ENCODE assay signal across 1 cellular context in the genomic region with DNA sequence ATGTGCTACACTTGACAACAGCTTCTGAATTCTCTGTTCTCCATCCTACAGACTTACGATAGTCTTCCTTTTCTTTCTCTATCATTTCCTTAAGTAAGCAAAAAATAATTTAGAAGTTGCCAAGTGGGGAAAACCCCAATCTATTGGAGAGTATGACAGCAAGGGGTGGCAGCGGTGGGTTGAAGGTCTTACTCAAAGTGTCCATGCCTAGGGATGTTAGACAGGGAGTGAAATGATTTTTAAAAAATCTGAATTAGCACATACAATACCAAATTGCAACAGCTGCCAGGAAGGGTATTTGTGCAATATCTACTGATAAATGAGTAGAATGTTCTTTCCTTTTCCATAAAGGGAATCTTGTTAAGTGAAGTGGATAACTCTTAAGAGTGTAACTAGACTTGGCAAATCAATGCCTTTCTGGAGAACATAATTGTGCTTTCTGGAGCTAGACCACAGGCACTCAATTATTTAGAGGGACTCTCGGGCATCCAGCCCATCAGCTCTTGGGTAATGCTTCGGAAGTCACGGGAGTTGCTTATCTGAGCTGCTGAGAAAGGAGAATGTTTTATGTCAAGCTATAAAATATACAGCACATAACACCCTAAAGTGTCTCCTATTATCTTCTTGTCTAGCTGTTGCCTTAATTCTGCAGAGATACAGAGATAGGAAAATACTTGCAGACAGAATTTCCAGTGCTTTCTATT.
TF ChIP-seq lines count a peak whose summit lies in the region.

No MANE protein-coding gene starts in this region.

TF ChIP-seq in SK-N-SH treated with all-trans-retinoic acid at 6 μM for 48 hours, 23 proteins besides CTCF, POLR2A, EP300 and RAD21 (continued from another document):
- TF ChIP-seq, protein P1, sequence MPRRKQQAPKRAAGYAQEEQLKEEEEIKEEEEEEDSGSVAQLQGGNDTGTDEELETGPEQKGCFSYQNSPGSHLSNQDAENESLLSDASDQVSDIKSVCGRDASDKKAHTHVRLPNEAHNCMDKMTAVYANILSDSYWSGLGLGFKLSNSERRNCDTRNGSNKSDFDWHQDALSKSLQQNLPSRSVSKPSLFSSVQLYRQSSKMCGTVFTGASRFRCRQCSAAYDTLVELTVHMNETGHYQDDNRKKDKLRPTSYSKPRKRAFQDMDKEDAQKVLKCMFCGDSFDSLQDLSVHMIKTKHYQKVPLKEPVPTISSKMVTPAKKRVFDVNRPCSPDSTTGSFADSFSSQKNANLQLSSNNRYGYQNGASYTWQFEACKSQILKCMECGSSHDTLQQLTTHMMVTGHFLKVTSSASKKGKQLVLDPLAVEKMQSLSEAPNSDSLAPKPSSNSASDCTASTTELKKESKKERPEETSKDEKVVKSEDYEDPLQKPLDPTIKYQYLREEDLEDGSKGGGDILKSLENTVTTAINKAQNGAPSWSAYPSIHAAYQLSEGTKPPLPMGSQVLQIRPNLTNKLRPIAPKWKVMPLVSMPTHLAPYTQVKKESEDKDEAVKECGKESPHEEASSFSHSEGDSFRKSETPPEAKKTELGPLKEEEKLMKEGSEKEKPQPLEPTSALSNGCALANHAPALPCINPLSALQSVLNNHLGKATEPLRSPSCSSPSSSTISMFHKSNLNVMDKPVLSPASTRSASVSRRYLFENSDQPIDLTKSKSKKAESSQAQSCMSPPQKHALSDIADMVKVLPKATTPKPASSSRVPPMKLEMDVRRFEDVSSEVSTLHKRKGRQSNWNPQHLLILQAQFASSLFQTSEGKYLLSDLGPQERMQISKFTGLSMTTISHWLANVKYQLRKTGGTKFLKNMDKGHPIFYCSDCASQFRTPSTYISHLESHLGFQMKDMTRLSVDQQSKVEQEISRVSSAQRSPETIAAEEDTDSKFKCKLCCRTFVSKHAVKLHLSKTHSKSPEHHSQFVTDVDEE (CRISPR knock-in tag; IDR thresholded peaks at IDR 0.05), result peak; percentile 89; the same call in 1 of the 2 replicates
- TF ChIP-seq TCF4 (CRISPR knock-in tag; IDR thresholded peaks at IDR 0.05; ENCODE audit: borderline replicate concordance) (peak; percentile 81), CSDC2 (CRISPR knock-in tag; IDR thresholded peaks at IDR 0.05) (peak; percentile 50; the same call in 1 of the 2 replicates), ARNTL (CRISPR knock-in tag; IDR thresholded peaks at IDR 0.05; ENCODE audit: borderline replicate concordance, low read depth) (no peak), ZNF565 (CRISPR knock-in tag; conservative IDR thresholded peaks at IDR 0.05; ENCODE audit: low read depth) (no peak), RARB (CRISPR knock-in tag; IDR thresholded peaks at IDR 0.05) (no peak), ZFP30 (CRISPR knock-in tag; IDR thresholded peaks at IDR 0.05) (no peak), PPARA (CRISPR knock-in tag; IDR thresholded peaks at IDR 0.05; ENCODE audit: borderline replicate concordance) (no peak), ZNF8 (CRISPR knock-in tag; IDR thresholded peaks at IDR 0.05) (no peak), ZC3H10 (CRISPR knock-in tag; IDR thresholded peaks at IDR 0.05) (no peak)
- TF ChIP-seq, protein P2, sequence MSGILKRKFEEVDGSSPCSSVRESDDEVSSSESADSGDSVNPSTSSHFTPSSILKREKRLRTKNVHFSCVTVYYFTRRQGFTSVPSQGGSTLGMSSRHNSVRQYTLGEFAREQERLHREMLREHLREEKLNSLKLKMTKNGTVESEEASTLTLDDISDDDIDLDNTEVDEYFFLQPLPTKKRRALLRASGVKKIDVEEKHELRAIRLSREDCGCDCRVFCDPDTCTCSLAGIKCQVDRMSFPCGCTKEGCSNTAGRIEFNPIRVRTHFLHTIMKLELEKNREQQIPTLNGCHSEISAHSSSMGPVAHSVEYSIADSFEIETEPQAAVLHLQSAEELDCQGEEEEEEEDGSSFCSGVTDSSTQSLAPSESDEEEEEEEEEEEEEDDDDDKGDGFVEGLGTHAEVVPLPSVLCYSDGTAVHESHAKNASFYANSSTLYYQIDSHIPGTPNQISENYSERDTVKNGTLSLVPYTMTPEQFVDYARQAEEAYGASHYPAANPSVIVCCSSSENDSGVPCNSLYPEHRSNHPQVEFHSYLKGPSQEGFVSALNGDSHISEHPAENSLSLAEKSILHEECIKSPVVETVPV (CRISPR knock-in tag; IDR thresholded peaks at IDR 0.05), result no peak
- TF ChIP-seq, protein P3, sequence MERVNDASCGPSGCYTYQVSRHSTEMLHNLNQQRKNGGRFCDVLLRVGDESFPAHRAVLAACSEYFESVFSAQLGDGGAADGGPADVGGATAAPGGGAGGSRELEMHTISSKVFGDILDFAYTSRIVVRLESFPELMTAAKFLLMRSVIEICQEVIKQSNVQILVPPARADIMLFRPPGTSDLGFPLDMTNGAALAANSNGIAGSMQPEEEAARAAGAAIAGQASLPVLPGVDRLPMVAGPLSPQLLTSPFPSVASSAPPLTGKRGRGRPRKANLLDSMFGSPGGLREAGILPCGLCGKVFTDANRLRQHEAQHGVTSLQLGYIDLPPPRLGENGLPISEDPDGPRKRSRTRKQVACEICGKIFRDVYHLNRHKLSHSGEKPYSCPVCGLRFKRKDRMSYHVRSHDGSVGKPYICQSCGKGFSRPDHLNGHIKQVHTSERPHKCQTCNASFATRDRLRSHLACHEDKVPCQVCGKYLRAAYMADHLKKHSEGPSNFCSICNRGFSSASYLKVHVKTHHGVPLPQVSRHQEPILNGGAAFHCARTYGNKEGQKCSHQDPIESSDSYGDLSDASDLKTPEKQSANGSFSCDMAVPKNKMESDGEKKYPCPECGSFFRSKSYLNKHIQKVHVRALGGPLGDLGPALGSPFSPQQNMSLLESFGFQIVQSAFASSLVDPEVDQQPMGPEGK (CRISPR knock-in tag; IDR thresholded peaks at IDR 0.05; ENCODE audit: borderline replicate concordance), result 0 out of 2 replicates have a peak, but pooled peaks have one; percentile 35
